ENCODE assay signal across 10 cellular contexts in genomic region chr5:1387059-1387755, GRCh38. TPM values are rescaled to one million over a fixed set of nuclear protein-coding genes. Genes with fewer than 3 reads are reported as not detected.
DNase-seq lines count a peak whose midpoint lies in the region; ATAC-seq and TF ChIP-seq lines count a peak whose summit lies in the region.
"Had no signal": no experiment of that assay in that cellular context is flagged by ENCODE, and none has a peak within 500 bp of the region (broad histone marks: within the 10 kb centered on the region; RNA-seq: fewer than 3 reads in every experiment).

No MANE protein-coding gene starts in this region.

- POLR2A ChIA-PET in Caco-2 (lab: Charles Lee): no interaction called here
- POLR2A ChIA-PET in activated B cell treated with CpG ODN at 0.5 μM for 24 hours (lab: Charles Lee): interaction anchor here (1.0 to 2.7 kb wide), 6 partner anchors 16 to 281 kb away, joined by 3 to 14 read pairs (median 10); partner anchors contain the start of gene CLPTM1L

- no peak for DNase-seq in Caco-2
- no peak for DNase-seq in activated B cell treated with CpG ODN at 0.5 μM for 24 hours
- DNase-seq in naive B cell: no peak
- DNase-seq in prostate gland (ENCODE audit: low spot score): no peak
- no peak for DNase-seq in sciatic nerve (ENCODE audit: low spot score)
- no peak for DNase-seq in nucleus accumbens (lab: John Stamatoyannopoulos, UW)
- no peak for DNase-seq in NCI-H2227 (lab: John Stamatoyannopoulos, UW; ENCODE audit: unreplicated experiment)

- ATAC-seq in activated B cell treated with CpG ODN at 0.5 μM for 24 hours (ENCODE audit: low read depth) (no peak), naive B cell (ENCODE audit: low read depth in 2 of 2) (no peak), sciatic nerve (no peak)

- H3K4me1 ChIP-seq in Caco-2 (no peaks in the 10 kb centered on the region), KMS-11 (ENCODE audit: low read depth, poor library complexity, severe bottlenecking) (peaks cover 17% of the 10 kb centered on the region), prostate gland (replicated peaks) (peaks cover 3% of the 10 kb centered on the region)

- H3K4me3 ChIP-seq in Caco-2 (ENCODE audit: low read depth, low read length): no peak overlapping the region
- no peak overlapping the region for H3K4me3 ChIP-seq in KMS-11 (IDR thresholded peaks at IDR 0.05; ENCODE audit: insufficient read depth, low read depth, low read length)
- no peak overlapping the region for H3K4me3 ChIP-seq in prostate gland

- H3K9me3 Mint-ChIP-seq in Caco-2 (ENCODE audit: unreplicated experiment): no peaks in the 10 kb centered on the region
- H3K9me3 Mint-ChIP-seq in activated B cell treated with CpG ODN at 0.5 μM for 24 hours: no peaks in the 10 kb centered on the region
- peaks cover 0 to 9% (median 0%) of the 10 kb centered on the region in 7 donors for H3K9me3 Mint-ChIP-seq in naive B cell

- no peaks in the 10 kb centered on the region for H3K79me2 ChIP-seq in KMS-11 (ENCODE audit: insufficient read depth, low read depth)

- TF ChIP-seq CTCF in Caco-2 (IDR thresholded peaks at IDR 0.05; ENCODE audit: insufficient read depth in 1 of 2, low read depth in 1 of 2, low read length in 1 of 2, severe bottlenecking in 1 of 2, unreplicated experiment in 1 of 2) (no peak), KMS-11 (conservative IDR thresholded peaks at IDR 0.05; ENCODE audit: low read depth, low read length) (no peak), activated B cell treated with CpG ODN at 0.5 μM for 24 hours (IDR thresholded peaks at IDR 0.05) (no peak), prostate gland (IDR thresholded peaks at IDR 0.05) (no peak)

- no peaks in the 10 kb centered on the region for H3K36me3 Mint-ChIP-seq in Caco-2 (ENCODE audit: insufficient read depth, unreplicated experiment)
- H3K36me3 Mint-ChIP-seq in activated B cell treated with CpG ODN at 0.5 μM for 24 hours (ENCODE audit: low read depth): peaks cover 2% of the 10 kb centered on the region
- no peaks in the 10 kb centered on the region for H3K36me3 Mint-ChIP-seq in naive B cell

- peak overlapping the region; percentile 50; the same call in 1 of the 2 replicates for H2AFZ ChIP-seq in KMS-11 (ENCODE audit: low read depth)

- H3K27me3 ChIP-seq in Caco-2 (replicated peaks; ENCODE audit: control insufficient read depth, insufficient read depth, low read length) (peaks cover 3% of the 10 kb centered on the region), KMS-11 (ENCODE audit: insufficient read depth, low read depth) (peaks cover 44% of the 10 kb centered on the region), prostate gland (replicated peaks; ENCODE audit: insufficient read depth) (peaks cover under 1% of the 10 kb centered on the region)

- H3K4me1 Mint-ChIP-seq in Caco-2 (ENCODE audit: low read depth, unreplicated experiment) (peaks cover 9% of the 10 kb centered on the region), activated B cell treated with CpG ODN at 0.5 μM for 24 hours (peaks cover 20% of the 10 kb centered on the region), naive B cell (peaks cover 19 to 24% (median 24%) of the 10 kb centered on the region in 3 donors)

- peak overlapping the region; percentile 81 for H3K4me3 Mint-ChIP-seq in Caco-2 (ENCODE audit: unreplicated experiment)
- peak overlapping the region; percentile 96 for H3K4me3 Mint-ChIP-seq in activated B cell treated with CpG ODN at 0.5 μM for 24 hours
- peak overlapping the region; percentile 85 to 99 (median 98) for H3K4me3 Mint-ChIP-seq in naive B cell

- BruUV-seq in Caco-2 (replicated peaks; lab: Mats Ljungman, UMichigan): no TSS peak

- H4K20me1 ChIP-seq in KMS-11 (ENCODE audit: insufficient read depth): no peaks in the 10 kb centered on the region

- H3K27ac Mint-ChIP-seq in Caco-2 (ENCODE audit: unreplicated experiment) (no peak overlapping the region), activated B cell treated with CpG ODN at 0.5 μM for 24 hours (peak overlapping the region; percentile 92), naive B cell (peak overlapping the region; percentile 92 to 99 (median 96))

- intact Hi-C loops in Caco-2 (cut with micrococcal nuclease; ENCODE audit: unreplicated experiment) (no loop called here), activated B cell treated with CpG ODN at 0.5 μM for 24 hours (cut with micrococcal nuclease) (no loop called here), prostate gland (cut with DNase I) (loop anchor here (10.0 kb wide), 1 partner anchor 258 kb away; no protein-coding TSS in a partner anchor), sciatic nerve (cut with DNase I) (no loop called here)

- peak overlapping the region; percentile 69; the same call in 1 of the 2 replicates for H3K9ac ChIP-seq in KMS-11

- peak overlapping the region; percentile 40 for H3K4me2 ChIP-seq in KMS-11

- H3K36me3 ChIP-seq in Caco-2 (ENCODE audit: control insufficient read depth, insufficient read depth, low read length) (no peaks in the 10 kb centered on the region), KMS-11 (ENCODE audit: insufficient read depth) (no peaks in the 10 kb centered on the region), prostate gland (no peaks in the 10 kb centered on the region)
- H3K36me3 ChIP-seq: lower lobe of right lung had no signal

- H3K27ac ChIP-seq in KMS-11: no peak overlapping the region
- no peak overlapping the region for H3K27ac ChIP-seq in prostate gland

- TF ChIP-seq POLR2A in prostate gland (IDR thresholded peaks at IDR 0.05): no peak

- 63% methylated on average over 11 of the region's 11 CpGs for WGBS in prostate gland

- CTCF ChIA-PET in Caco-2 (lab: Charles Lee) (interaction anchor here (0.6 kb wide), 1 partner anchor 588 kb away, joined by 3 read pairs; no protein-coding TSS in a partner anchor), activated B cell treated with CpG ODN at 0.5 μM for 24 hours (lab: Charles Lee) (interaction anchor here (1.7 kb wide), 1 partner anchor 43 kb away, joined by 3 read pairs; no protein-coding TSS in a partner anchor)

- peaks cover 30% of the 10 kb centered on the region for H3K27me3 Mint-ChIP-seq in Caco-2 (ENCODE audit: insufficient read depth, unreplicated experiment)
- H3K27me3 Mint-ChIP-seq in activated B cell treated with CpG ODN at 0.5 μM for 24 hours: peaks cover 5% of the 10 kb centered on the region
- peaks cover 4 to 19% (median 19%) of the 10 kb centered on the region in 3 donors for H3K27me3 Mint-ChIP-seq in naive B cell

- H3K9me3 ChIP-seq in Caco-2 (no peaks in the 10 kb centered on the region), prostate gland (no peaks in the 10 kb centered on the region)
- H3K9me3 ChIP-seq: lower lobe of right lung had no signal

RNA-seq across cellular contexts. Expression of gene CLPTM1L, which starts 42.3 kb away (rescaled TPM):
- total RNA-seq in Caco-2 (2022) (114 and 122 TPM in 2 replicates), activated B cell treated with CpG ODN at 0.5 μM for 24 hours (87.5 and 100 TPM in 2 replicates), prostate gland (100 to 1,000 TPM; 105 to 135 TPM), sciatic nerve (56.3 TPM)
- 10 to 100 TPM; 24.5 to 65.2 (median 41.4) TPM for polyA plus RNA-seq in naive B cell (ENCODE audit: low read depth in 6 of 6)

RNA-seq across cellular contexts. Expression of gene SLC6A3, which starts 58.0 kb away (rescaled TPM):
- total RNA-seq in Caco-2 (2022) (not detected in 2 replicates), activated B cell treated with CpG ODN at 0.5 μM for 24 hours (1.4 and 2.0 TPM in 2 replicates), prostate gland (1 to 10 TPM in 1 of 2 donors, not detected in 1; 4.6 TPM), sciatic nerve (not detected)
- polyA plus RNA-seq in naive B cell (ENCODE audit: low read depth in 6 of 6): under 1 TPM in 1 of 6 donors, not detected in 5; 0.09 TPM
- total RNA-seq: fibroblast of villous mesenchyme had no signal
